11 cellular contexts compared by ENCODE assay signal in the genomic region with DNA sequence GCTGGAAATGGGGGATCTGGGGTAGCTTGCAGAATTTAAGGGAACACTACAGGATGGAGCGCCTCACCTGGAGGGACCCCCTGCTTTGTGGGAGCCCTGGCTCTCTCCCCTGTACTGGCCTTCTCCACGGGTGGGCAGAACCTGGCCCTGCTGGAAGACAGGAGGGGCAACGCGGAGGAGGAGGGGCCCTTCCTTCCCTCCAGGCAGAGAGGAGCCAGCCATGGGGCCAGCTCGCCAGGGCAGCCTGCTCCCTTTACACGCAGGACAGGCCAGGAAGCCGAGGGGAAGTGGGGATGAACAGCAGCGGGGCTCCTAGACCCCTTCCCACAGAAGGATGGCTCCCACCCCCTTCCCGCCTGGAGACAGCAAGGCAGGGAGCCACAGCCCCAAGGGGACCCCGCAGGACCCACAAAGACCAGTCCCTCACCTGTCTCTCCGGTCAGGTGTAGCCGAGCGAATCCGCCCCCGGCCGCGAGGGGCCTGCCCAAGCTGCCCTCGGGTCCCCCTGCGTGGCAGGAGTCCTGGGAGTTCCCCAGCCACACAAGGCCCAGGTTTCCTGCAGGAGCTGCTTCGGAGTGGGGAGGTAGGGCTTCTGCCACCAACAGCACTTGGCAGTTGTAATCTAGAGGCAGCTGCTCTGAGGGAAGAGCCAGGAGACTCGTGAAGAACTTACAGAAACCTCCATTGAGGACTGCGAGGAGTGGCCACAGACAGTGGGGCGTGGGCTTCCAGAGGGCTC. TPM values are rescaled to one million over a fixed set of nuclear protein-coding genes. Genes with fewer than 3 reads are reported as not detected.
DNase-seq lines count a peak whose midpoint lies in the region; ATAC-seq and TF ChIP-seq lines count a peak whose summit lies in the region.
"Had no signal": no experiment of that assay in that cellular context is flagged by ENCODE, and none has a peak within 500 bp of the region (broad histone marks: within the 10 kb centered on the region; RNA-seq: fewer than 3 reads in every experiment).

No MANE protein-coding gene starts in this region.

- H3K4me1 Mint-ChIP-seq in CD8-positive, alpha-beta T cell (ENCODE audit: low read depth) = peaks cover 16% of the 10 kb centered on the region
- peaks cover 11% of the 10 kb centered on the region for H3K4me1 Mint-ChIP-seq in neural crest cell

- POLR2A ChIA-PET in CD8-positive, alpha-beta T cell (lab: Charles Lee) = no interaction called here
- POLR2A ChIA-PET in RWPE1 (lab: Yijun Ruan, JAX; ENCODE audit: low non-redundant PET) = no interaction called here

- CTCF ChIA-PET in CD8-positive, alpha-beta T cell (lab: Charles Lee) = interaction anchor here (1.0 kb wide), 1 partner anchor 52 kb away, joined by 3 read pairs; no protein-coding TSS in a partner anchor
- CTCF ChIA-PET in RWPE1 (lab: Yijun Ruan, JAX) = interaction anchor here (0.7 kb wide), 1 partner anchor 52 kb away, joined by 3 read pairs; no protein-coding TSS in a partner anchor

- H3K9me3 Mint-ChIP-seq in CD8-positive, alpha-beta T cell = no peaks in the 10 kb centered on the region
- no peaks in the 10 kb centered on the region for H3K9me3 Mint-ChIP-seq in neural crest cell

- no peaks in the 10 kb centered on the region for H3K27me3 Mint-ChIP-seq in CD8-positive, alpha-beta T cell (ENCODE audit: low read depth)
- H3K27me3 Mint-ChIP-seq in neural crest cell (ENCODE audit: low read depth) = peaks cover 5% of the 10 kb centered on the region

- H3K27me3 ChIP-seq in CD8-positive, alpha-beta T cell (ENCODE audit: insufficient read depth, low read length) = no peaks in the 10 kb centered on the region
- H3K27me3 ChIP-seq in NT2/D1 (ENCODE audit: insufficient read depth, insufficient read length) = peaks cover 12% of the 10 kb centered on the region

- intact Hi-C loops in CD8-positive, alpha-beta T cell (cut with DNase I, micrococcal nuclease) = loop anchor here (5.0 kb wide), 3 partner anchors 62 to 727 kb away; a partner anchor contains a TSS

- H3K4me1 ChIP-seq in CD8-positive, alpha-beta T cell (ENCODE audit: insufficient read depth, low read length) = peaks cover 17% of the 10 kb centered on the region
- peaks cover 18% of the 10 kb centered on the region for H3K4me1 ChIP-seq in NT2/D1 (ENCODE audit: insufficient read depth, insufficient read length)

- H3K9ac ChIP-seq in NT2/D1 (ENCODE audit: insufficient read length, low read depth) = peak overlapping the region; percentile 77

- no peak overlapping the region for H3K4me3 ChIP-seq in CD8-positive, alpha-beta T cell (ENCODE audit: low read depth, low read length)
- no peak overlapping the region for H3K4me3 ChIP-seq in NT2/D1 (ENCODE audit: insufficient read length, low read depth)

- peak overlapping the region; percentile 72 for H3K4me3 Mint-ChIP-seq in CD8-positive, alpha-beta T cell
- peak overlapping the region; percentile 80 for H3K4me3 Mint-ChIP-seq in neural crest cell

- H3K27ac Mint-ChIP-seq in CD8-positive, alpha-beta T cell = no peak overlapping the region
- H3K27ac Mint-ChIP-seq in neural crest cell (ENCODE audit: unreplicated experiment) = no peak overlapping the region

- DNase-seq in CD8-positive, alpha-beta T cell = peak in 2 of 7 experiments; percentile 9 to 47
- DNase-seq in NT2/D1 (ENCODE audit: low read depth, low spot score) (no peak), cerebellar cortex (ENCODE audit: low spot score) (peak; percentile 39), neural crest cell (ENCODE audit: low read depth, low spot score) (no peak), NCI-H345 treated with DMSO at 0.1 percent for 48 hours (lab: John Stamatoyannopoulos, UW; ENCODE audit: unreplicated experiment) (no peak), RWPE1 (ENCODE audit: low spot score) (no peak), putamen (ENCODE audit: low spot score) (no peak), NCI-H510A (lab: John Stamatoyannopoulos, UW) (no peak)
- DNase-seq: DMS79, NCI-H2029 treated with DMSO at 0.1 percent for 48 hours, T-helper 9 cell had no signal

- no peak overlapping the region for H3K27ac ChIP-seq in CD8-positive, alpha-beta T cell (ENCODE audit: low read depth, low read length)
- H3K27ac ChIP-seq in RWPE1 = no peak overlapping the region

- H3K36me3 Mint-ChIP-seq in CD8-positive, alpha-beta T cell = no peaks in the 10 kb centered on the region
- no peaks in the 10 kb centered on the region for H3K36me3 Mint-ChIP-seq in neural crest cell (ENCODE audit: low read depth)

- no peaks in the 10 kb centered on the region for H3K9me3 ChIP-seq in CD8-positive, alpha-beta T cell (ENCODE audit: low read length)
- peaks cover 6% of the 10 kb centered on the region; the same call in 1 of the 2 replicates for H3K9me3 ChIP-seq in NT2/D1 (ENCODE audit: insufficient read depth, low read length)

- ATAC-seq in CD8-positive, alpha-beta T cell = no peak

- no peak for TF ChIP-seq CTCF in CD8-positive, alpha-beta T cell (IDR thresholded peaks at IDR 0.05)
- TF ChIP-seq CTCF in neural crest cell (conservative IDR thresholded peaks at IDR 0.05) (no peak), RWPE1 (conservative IDR thresholded peaks at IDR 0.05; ENCODE audit: low read depth) (no peak)

- no peaks in the 10 kb centered on the region for H3K36me3 ChIP-seq in CD8-positive, alpha-beta T cell (ENCODE audit: insufficient read depth, low read length)
- peaks cover 10% of the 10 kb centered on the region for H3K36me3 ChIP-seq in NT2/D1 (ENCODE audit: insufficient read depth, insufficient read length, low read length)

RNA-seq across cellular contexts. Expression of a gene that starts 1.6 kb away (rescaled TPM):
- total RNA-seq in CD8-positive, alpha-beta T cell = 1 to 10 TPM; 8.8 to 9.0 TPM
- 31.6 and 35.1 TPM in 2 replicates for total RNA-seq in neural crest cell
